Comparison of ENCODE assay signal across 36 cellular contexts in the genomic region with DNA sequence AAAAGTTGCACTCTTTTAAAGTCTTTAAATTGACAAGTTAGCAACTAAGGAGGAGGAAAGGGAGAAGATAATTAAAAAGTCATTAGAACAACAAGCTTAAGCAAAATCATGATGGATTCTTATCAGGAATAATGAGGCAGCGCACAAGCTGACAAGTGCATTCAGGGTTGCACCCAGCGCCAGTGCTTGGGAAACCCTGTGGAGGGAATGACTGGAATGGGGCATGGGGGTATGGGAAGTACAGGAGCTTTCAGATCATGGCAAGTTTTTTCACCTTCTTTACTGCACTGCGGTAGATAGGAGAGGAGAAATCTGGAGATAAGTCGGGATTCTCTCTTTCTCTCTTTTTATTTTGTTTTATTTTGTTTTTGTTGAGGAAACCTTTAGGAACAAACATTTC.
"Had no signal": no experiment of that assay in that cellular context is flagged by ENCODE, and none has a peak within 500 bp of the region (broad histone marks: within the 10 kb centered on the region; RNA-seq: fewer than 3 reads in every experiment).

No MANE protein-coding gene starts in this region.

- H3K9ac ChIP-seq: KMS-11 had no signal

- H3K4me3 ChIP-seq: MG63 had no signal

- DNase-seq: Kasumi-1, KG1, MG63, MM.1S, MV-4-11, NCI-H1048, NCI-H1092, NCI-H1092 treated with DMSO at 0.1 percent for 48 hours, NCI-H1105, NCI-H1105 treated with DMSO at 0.1 percent for 48 hours, NCI-H1417, NCI-H1417 treated with DMSO at 0.1 percent for 48 hours, NCI-H1436, NCI-H1436 treated with DMSO at 0.1 percent for 48 hours, NCI-H146, NCI-H1694, NCI-H1694 treated with DMSO at 0.1 percent for 48 hours, NCI-H187, NCI-H187 treated with DMSO at 0.1 percent for 48 hours, NCI-H1930, NCI-H2029, NCI-H2029 treated with DMSO at 0.1 percent for 48 hours, NCI-H2081, NCI-H2081 treated with DMSO at 0.1 percent for 48 hours, NCI-H2107, NCI-H2171, NCI-H2171 treated with DMSO at 0.1 percent for 48 hours, NCI-H2227 treated with DMSO at 0.1 percent for 48 hours, NCI-H226, NCI-H345, NCI-H446, NCI-H446 treated with DMSO at 0.1 percent for 48 hours, NCI-H510A, NCI-H510A treated with DMSO at 0.1 percent for 48 hours, NCI-H524 had no signal

- H3K9me3 ChIP-seq: MG63 had no signal

- H3K27me3 ChIP-seq: MG63 had no signal

- H3K4me2 ChIP-seq: KMS-11 had no signal

- H3K36me3 ChIP-seq: MG63 had no signal

- H3K27ac ChIP-seq: KMS-11 had no signal
